In genomic region chr17:64386412-64387144, GRCh38 we compare ENCODE assay signal across 1 cellular context.
TF ChIP-seq lines count a peak whose summit lies in the region.

No MANE protein-coding gene starts in this region.

TF ChIP-seq in HepG2, 621 proteins besides CTCF, POLR2A, EP300 and RAD21 (continued from another document and continues in another):
- TF ChIP-seq LRRFIP1 (CRISPR knock-in tag; conservative IDR thresholded peaks at IDR 0.05) = no peak
- peak; percentile 51; the same call in 1 of the 2 replicates for TF ChIP-seq YEATS2 (CRISPR knock-in tag; IDR thresholded peaks at IDR 0.05; ENCODE audit: borderline replicate concordance)
- TF ChIP-seq, protein P1, sequence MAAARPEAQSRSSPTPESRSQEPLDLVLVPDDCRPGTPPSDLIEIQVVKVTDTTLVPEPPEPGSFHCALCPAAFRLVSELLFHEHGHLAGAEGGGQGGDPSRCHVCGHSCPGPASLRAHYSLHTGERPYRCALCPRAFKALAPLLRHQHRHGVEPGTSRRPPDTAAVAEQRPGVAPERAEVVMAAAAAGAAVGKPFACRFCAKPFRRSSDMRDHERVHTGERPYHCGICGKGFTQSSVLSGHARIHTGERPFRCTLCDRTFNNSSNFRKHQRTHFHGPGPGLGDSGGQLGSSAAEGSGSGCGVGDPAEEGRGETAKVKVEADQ (CRISPR knock-in tag; IDR thresholded peaks at IDR 0.05; ENCODE audit: borderline replicate concordance) = no peak
- TF ChIP-seq KLF11 (CRISPR knock-in tag; IDR thresholded peaks at IDR 0.05) = 0 out of 2 replicates have a peak, but pooled peaks have one; percentile 33
- no peak; the same call in 1 of the 2 replicates for TF ChIP-seq SRY (CRISPR knock-in tag; IDR thresholded peaks at IDR 0.05)
- 0 out of 2 replicates have a peak, but pooled peaks have one; percentile 62 for TF ChIP-seq ZFP36L2 (CRISPR knock-in tag; IDR thresholded peaks at IDR 0.05)
- peak; percentile 29; the same call in 1 of the 2 replicates for TF ChIP-seq ZNF788 (CRISPR knock-in tag; IDR thresholded peaks at IDR 0.05; ENCODE audit: borderline replicate concordance)
- no peak for TF ChIP-seq UBTF (CRISPR knock-in tag; IDR thresholded peaks at IDR 0.05)
- TF ChIP-seq RXRA (CRISPR knock-in tag; IDR thresholded peaks at IDR 0.05) = peak; percentile 87
- no peak for TF ChIP-seq NPAS2 (CRISPR knock-in tag; IDR thresholded peaks at IDR 0.05; ENCODE audit: borderline replicate concordance)
- TF ChIP-seq PITX1 (CRISPR knock-in tag; IDR thresholded peaks at IDR 0.05) = peak; percentile 83
- 0 out of 2 replicates have a peak, but pooled peaks have one; percentile 20 for TF ChIP-seq ZNF567 (CRISPR knock-in tag; IDR thresholded peaks at IDR 0.05; ENCODE audit: borderline replicate concordance)
- TF ChIP-seq YY1 (IDR thresholded peaks at IDR 0.05; ENCODE audit: insufficient read depth, insufficient replicate concordance, low read depth, low read length) = peak; percentile 24
- TF ChIP-seq CEBPZ (IDR thresholded peaks at IDR 0.05; ENCODE audit: low read length) = no peak
- TF ChIP-seq ZNF670 (CRISPR knock-in tag; IDR thresholded peaks at IDR 0.05; ENCODE audit: borderline replicate concordance) = peak; percentile 73
- TF ChIP-seq SMAD9 (CRISPR knock-in tag; IDR thresholded peaks at IDR 0.05) = no peak
- TF ChIP-seq HDAC2 (CRISPR knock-in tag; IDR thresholded peaks at IDR 0.05) = peak; percentile 82
- TF ChIP-seq RBFOX2 (IDR thresholded peaks at IDR 0.05; ENCODE audit: low read depth, low read length) = no peak
- peak; percentile 81 for TF ChIP-seq ZNF331 (CRISPR knock-in tag; IDR thresholded peaks at IDR 0.05)
- TF ChIP-seq ZNF230 (CRISPR knock-in tag; IDR thresholded peaks at IDR 0.05) = peak; percentile 49
- 0 out of 2 replicates have a peak, but pooled peaks have one; percentile 16 for TF ChIP-seq GMEB2 (CRISPR knock-in tag; IDR thresholded peaks at IDR 0.05; ENCODE audit: low read depth)
- TF ChIP-seq ZNF160 (CRISPR knock-in tag; IDR thresholded peaks at IDR 0.05) = peak; percentile 32; the same call in 1 of the 2 replicates
- TF ChIP-seq SMC3 (IDR thresholded peaks at IDR 0.05; ENCODE audit: low read length) = no peak
- peak; percentile 16; the same call in 1 of the 2 replicates for TF ChIP-seq ZNF232 (CRISPR knock-in tag; IDR thresholded peaks at IDR 0.05; ENCODE audit: borderline replicate concordance)
- TF ChIP-seq ZNF326 (CRISPR knock-in tag; IDR thresholded peaks at IDR 0.05; ENCODE audit: borderline replicate concordance) = no peak
- TF ChIP-seq ZNF691 (CRISPR knock-in tag; IDR thresholded peaks at IDR 0.05; ENCODE audit: borderline replicate concordance, low read depth) = peak; percentile 80
- TF ChIP-seq ZNF446 (CRISPR knock-in tag; IDR thresholded peaks at IDR 0.05) = no peak
- no peak for TF ChIP-seq MIER2 (CRISPR knock-in tag; IDR thresholded peaks at IDR 0.05)
- TF ChIP-seq PAXIP1 (CRISPR knock-in tag; conservative IDR thresholded peaks at IDR 0.05) = peak; percentile 85
- no peak for TF ChIP-seq PHB2 (IDR thresholded peaks at IDR 0.05; ENCODE audit: partially characterized antibody)
- no peak for TF ChIP-seq ZNF224 (CRISPR knock-in tag; IDR thresholded peaks at IDR 0.05)
- peak; percentile 16; the same call in 1 of the 2 replicates for TF ChIP-seq ZKSCAN8 (CRISPR knock-in tag; IDR thresholded peaks at IDR 0.05; ENCODE audit: borderline replicate concordance)
- 0 out of 2 replicates have a peak, but pooled peaks have one; percentile 25 for TF ChIP-seq KLF6 (CRISPR knock-in tag; IDR thresholded peaks at IDR 0.05)
- TF ChIP-seq, protein P2, sequence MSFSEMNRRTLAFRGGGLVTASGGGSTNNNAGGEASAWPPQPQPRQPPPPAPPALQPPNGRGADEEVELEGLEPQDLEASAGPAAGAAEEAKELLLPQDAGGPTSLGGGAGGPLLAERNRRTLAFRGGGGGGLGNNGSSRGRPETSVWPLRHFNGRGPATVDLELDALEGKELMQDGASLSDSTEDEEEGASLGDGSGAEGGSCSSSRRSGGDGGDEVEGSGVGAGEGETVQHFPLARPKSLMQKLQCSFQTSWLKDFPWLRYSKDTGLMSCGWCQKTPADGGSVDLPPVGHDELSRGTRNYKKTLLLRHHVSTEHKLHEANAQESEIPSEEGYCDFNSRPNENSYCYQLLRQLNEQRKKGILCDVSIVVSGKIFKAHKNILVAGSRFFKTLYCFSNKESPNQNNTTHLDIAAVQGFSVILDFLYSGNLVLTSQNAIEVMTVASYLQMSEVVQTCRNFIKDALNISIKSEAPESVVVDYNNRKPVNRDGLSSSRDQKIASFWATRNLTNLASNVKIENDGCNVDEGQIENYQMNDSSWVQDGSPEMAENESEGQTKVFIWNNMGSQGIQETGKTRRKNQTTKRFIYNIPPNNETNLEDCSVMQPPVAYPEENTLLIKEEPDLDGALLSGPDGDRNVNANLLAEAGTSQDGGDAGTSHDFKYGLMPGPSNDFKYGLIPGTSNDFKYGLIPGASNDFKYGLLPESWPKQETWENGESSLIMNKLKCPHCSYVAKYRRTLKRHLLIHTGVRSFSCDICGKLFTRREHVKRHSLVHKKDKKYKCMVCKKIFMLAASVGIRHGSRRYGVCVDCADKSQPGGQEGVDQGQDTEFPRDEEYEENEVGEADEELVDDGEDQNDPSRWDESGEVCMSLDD (CRISPR knock-in tag; IDR thresholded peaks at IDR 0.05; ENCODE audit: borderline replicate concordance) = peak; percentile 28; the same call in 1 of the 2 replicates
- TF ChIP-seq FOSL2 (CRISPR knock-in tag; IDR thresholded peaks at IDR 0.05) = peak; percentile 83
- TF ChIP-seq ZSCAN30 (CRISPR knock-in tag; IDR thresholded peaks at IDR 0.05) = peak; percentile 72; the same call in 1 of the 2 replicates
- peak; percentile 80; the same call in 1 of the 2 replicates for TF ChIP-seq ZBTB38 (CRISPR knock-in tag; IDR thresholded peaks at IDR 0.05)
- peak; percentile 69; the same call in 1 of the 2 replicates for TF ChIP-seq ZFP36L1 (CRISPR knock-in tag; IDR thresholded peaks at IDR 0.05)
- peak; percentile 24; the same call in 1 of the 2 replicates for TF ChIP-seq ZNF619 (CRISPR knock-in tag; IDR thresholded peaks at IDR 0.05)
- TF ChIP-seq, protein P3, sequence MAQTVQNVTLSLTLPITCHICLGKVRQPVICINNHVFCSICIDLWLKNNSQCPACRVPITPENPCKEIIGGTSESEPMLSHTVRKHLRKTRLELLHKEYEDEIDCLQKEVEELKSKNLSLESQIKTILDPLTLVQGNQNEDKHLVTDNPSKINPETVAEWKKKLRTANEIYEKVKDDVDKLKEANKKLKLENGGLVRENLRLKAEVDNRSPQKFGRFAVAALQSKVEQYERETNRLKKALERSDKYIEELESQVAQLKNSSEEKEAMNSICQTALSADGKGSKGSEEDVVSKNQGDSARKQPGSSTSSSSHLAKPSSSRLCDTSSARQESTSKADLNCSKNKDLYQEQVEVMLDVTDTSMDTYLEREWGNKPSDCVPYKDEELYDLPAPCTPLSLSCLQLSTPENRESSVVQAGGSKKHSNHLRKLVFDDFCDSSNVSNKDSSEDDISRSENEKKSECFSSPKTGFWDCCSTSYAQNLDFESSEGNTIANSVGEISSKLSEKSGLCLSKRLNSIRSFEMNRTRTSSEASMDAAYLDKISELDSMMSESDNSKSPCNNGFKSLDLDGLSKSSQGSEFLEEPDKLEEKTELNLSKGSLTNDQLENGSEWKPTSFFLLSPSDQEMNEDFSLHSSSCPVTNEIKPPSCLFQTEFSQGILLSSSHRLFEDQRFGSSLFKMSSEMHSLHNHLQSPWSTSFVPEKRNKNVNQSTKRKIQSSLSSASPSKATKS (CRISPR knock-in tag; IDR thresholded peaks at IDR 0.05) = peak; percentile 56; the same call in 1 of the 2 replicates
- TF ChIP-seq KLF13 (CRISPR knock-in tag; IDR thresholded peaks at IDR 0.05) = no peak
- peak; percentile 50; the same call in 1 of the 2 replicates for TF ChIP-seq ZSCAN25 (CRISPR knock-in tag; IDR thresholded peaks at IDR 0.05)
